In genomic region chr1:145962157-145963102, GRCh38 we compare ENCODE assay signal across 8 cellular contexts. TPM values are rescaled to one million over a fixed set of nuclear protein-coding genes. Genes with fewer than 3 reads are reported as not detected.
DNase-seq lines count a peak whose midpoint lies in the region; ATAC-seq, FAIRE-seq and TF ChIP-seq lines count a peak whose summit lies in the region.

No MANE protein-coding gene starts in this region.

- TF ChIP-seq CTCF in glutamatergic neuron (IDR thresholded peaks at IDR 0.05; ENCODE audit: partially characterized antibody, unreplicated experiment) (no peak), pancreas (IDR thresholded peaks at IDR 0.05) (no peak)

- peaks cover 7 to 26% (median 14%) of the 10 kb centered on the region in 3 donors for H3K4me1 ChIP-seq in pancreas

- no peak overlapping the region for H3K27ac ChIP-seq in pancreas

- WGBS in pancreas, 2 donors: 9 to 20% methylated on average over 18 to 29 of the region's 36 CpGs

- ATAC-seq in pancreas: no peak

- intact Hi-C loops in pancreas (cut with DNase I): no loop called here

- H3K9me3 ChIP-seq in pancreas: no peaks in the 10 kb centered on the region

- no peaks in the 10 kb centered on the region for H3K36me3 Mint-ChIP-seq in glutamatergic neuron (ENCODE audit: unreplicated experiment)

- peaks cover 24% of the 10 kb centered on the region for H3K4me1 Mint-ChIP-seq in glutamatergic neuron (ENCODE audit: low read depth, unreplicated experiment)

- no peaks in the 10 kb centered on the region for H3K36me3 ChIP-seq in pancreas

- peaks cover 16% of the 10 kb centered on the region for H3K27me3 Mint-ChIP-seq in glutamatergic neuron (ENCODE audit: unreplicated experiment)

- no peaks in the 10 kb centered on the region for H3K27me3 ChIP-seq in pancreas

- peak overlapping the region; percentile 50 for H3K27ac Mint-ChIP-seq in glutamatergic neuron (ENCODE audit: unreplicated experiment)

- FAIRE-seq in pancreas (lab: Jason Lieb, UNC) (no peak), HTR-8/SVneo (lab: Jason Lieb, UNC) (no peak)

- peak; percentile 30 for DNase-seq in CD1c-positive myeloid dendritic cell (ENCODE audit: extremely low spot score)
- peak; percentile 19 for DNase-seq in NCI-H146 (lab: John Stamatoyannopoulos, UW)
- DNase-seq in activated effector memory CD4-positive, alpha-beta T cell treated with Interleukin-2 at 50 U/mL for 16 hours: peak; percentile 22
- no peak for DNase-seq in glutamatergic neuron
- peak in 4 of 6 donors; percentile 40 to 68 (median 52) for DNase-seq in pancreas
- DNase-seq in HTR-8/SVneo (ENCODE audit: insufficient read length, low spot score): no peak
- no peak for DNase-seq in NCI-H1092 treated with DMSO at 0.1 percent for 48 hours (lab: John Stamatoyannopoulos, UW)
- no peak for DNase-seq in DMS114 treated with DMSO at 0.1 percent for 48 hours (lab: John Stamatoyannopoulos, UW; ENCODE audit: unreplicated experiment)

- H3K9me3 Mint-ChIP-seq in glutamatergic neuron (ENCODE audit: unreplicated experiment): peaks cover 16% of the 10 kb centered on the region

- H3K4me3 Mint-ChIP-seq in glutamatergic neuron (ENCODE audit: unreplicated experiment): peak overlapping the region; percentile 97

- H3K4me3 ChIP-seq in pancreas: peak overlapping the region in 2 of 4 donors; percentile 52 to 66

RNA-seq across cellular contexts. Expression of gene ANKRD34A, which starts 1.9 kb away (rescaled TPM):
- 0.59 TPM for total RNA-seq in glutamatergic neuron (ENCODE audit: unreplicated experiment)
- total RNA-seq in pancreas: under 1 TPM; 0.04 to 0.28 (median 0.18) TPM
- under 1 TPM; 0.34 to 0.38 TPM for polyA plus RNA-seq in pancreas

RNA-seq across cellular contexts. Expression of gene POLR3GL, which starts 2.1 kb away (rescaled TPM):
- total RNA-seq in glutamatergic neuron (ENCODE audit: unreplicated experiment) (13.2 TPM), pancreas (10 to 100 TPM in 1 of 6 donors, 1 to 10 TPM in 5; 3.9 to 10.8 (median 5.7) TPM)
- 10 to 100 TPM; 14.6 to 27.6 TPM for polyA plus RNA-seq in pancreas

RNA-seq across cellular contexts. Expression of gene LIX1L, which starts 4.6 kb away (rescaled TPM):
- total RNA-seq in glutamatergic neuron (ENCODE audit: unreplicated experiment) (20.3 TPM), pancreas (10 to 100 TPM in 1 of 6 donors, 1 to 10 TPM in 5; 3.3 to 10.3 (median 5.8) TPM)
- polyA plus RNA-seq in pancreas: 1 to 10 TPM; 2.9 to 6.8 TPM

RNA-seq across cellular contexts. Expression of gene TXNIP, which starts 33.9 kb away (rescaled TPM):
- total RNA-seq in glutamatergic neuron (ENCODE audit: unreplicated experiment): 126 TPM
- 100 to 1,000 TPM; 167 to 491 (median 295) TPM for total RNA-seq in pancreas
- 100 to 1,000 TPM; 105 to 224 TPM for polyA plus RNA-seq in pancreas

RNA-seq across cellular contexts. Expression of gene RBM8A, which starts 35.1 kb away (rescaled TPM):
- 206 TPM for total RNA-seq in glutamatergic neuron (ENCODE audit: unreplicated experiment)
- 10 to 100 TPM; 29.5 to 55.0 (median 49.1) TPM for total RNA-seq in pancreas
- polyA plus RNA-seq in pancreas: 10 to 100 TPM; 32.0 to 57.9 TPM

Comparison
In these comparisons a context has a peak if more than half of its experiments do, and no peak if none do; other contexts are left out.
1. DNase-seq: peak in CD1c-positive myeloid dendritic cell (single experiment), NCI-H146 (single experiment), activated effector memory CD4-positive, alpha-beta T cell treated with Interleukin-2 at 50 U/mL for 16 hours (single experiment) and pancreas (4 of 6); none in glutamatergic neuron (single experiment), HTR-8/SVneo (single experiment), NCI-H1092 treated with DMSO at 0.1 percent for 48 hours (single experiment) and DMS114 treated with DMSO at 0.1 percent for 48 hours (single experiment).